Comparison of ENCODE assay signal across 8 cellular contexts in genomic region chr2:28566441-28567075, GRCh38.
DNase-seq lines count a peak whose midpoint lies in the region; ATAC-seq and TF ChIP-seq lines count a peak whose summit lies in the region.

No MANE protein-coding gene starts in this region.

- H3K9me3 ChIP-seq in cardiac muscle cell (ENCODE audit: low read depth), result no peaks in the 10 kb centered on the region
- no peaks in the 10 kb centered on the region for H3K9me3 ChIP-seq in trophoblast cell (ENCODE audit: insufficient read depth, low read depth, low read length)
- no peaks in the 10 kb centered on the region for H3K9me3 ChIP-seq in tibial nerve

- peak overlapping the region; percentile 35 for H2BK5ac ChIP-seq in trophoblast cell (ENCODE audit: low read depth, low read length, poor library complexity)

- WGBS in trophoblast cell (ENCODE audit: extremely low coverage, insufficient coverage, insufficient read length), result no CpG with 5 or more reads among the region's 43 CpGs
- WGBS in tibial nerve, 2 donors, result 1 to 2% methylated on average over 41 to 43 of the region's 43 CpGs

- H3K4me1 Mint-ChIP-seq in activated naive CD8-positive, alpha-beta T cell treated with anti-CD3 and anti-CD28 coated beads, Interleukin-2, amount 50 U/mL, for 24 hours, result peaks cover 6% of the 10 kb centered on the region

- peaks cover 3% of the 10 kb centered on the region for H3K79me2 ChIP-seq in trophoblast cell (ENCODE audit: control insufficient read depth, insufficient read depth, low read length, poor library complexity)

- H3K4me2 ChIP-seq in trophoblast cell (ENCODE audit: low read length), result peak overlapping the region; percentile 92

- no peak overlapping the region for H2AK5ac ChIP-seq in trophoblast cell (ENCODE audit: low read length)

- peaks cover 4% of the 10 kb centered on the region for H3K9me3 Mint-ChIP-seq in activated naive CD8-positive, alpha-beta T cell treated with anti-CD3 and anti-CD28 coated beads, Interleukin-2, amount 50 U/mL, for 24 hours

- no peaks in the 10 kb centered on the region for H3K27me3 Mint-ChIP-seq in activated naive CD8-positive, alpha-beta T cell treated with anti-CD3 and anti-CD28 coated beads, Interleukin-2, amount 50 U/mL, for 24 hours

- H3K36me3 ChIP-seq in cardiac muscle cell, result no peaks in the 10 kb centered on the region
- no peaks in the 10 kb centered on the region for H3K36me3 ChIP-seq in trophoblast cell (ENCODE audit: control insufficient read depth in 1 of 2, insufficient read depth in 2 of 2, low read length in 2 of 2)
- H3K36me3 ChIP-seq in tibial nerve, result no peaks in the 10 kb centered on the region

- peak in 1 of 2 donors; percentile 47 for TF ChIP-seq EP300 in tibial nerve (IDR thresholded peaks at IDR 0.05)

- H4K12ac ChIP-seq in trophoblast cell (ENCODE audit: low read depth, low read length), result no peak overlapping the region

- H3K9ac ChIP-seq in trophoblast cell (ENCODE audit: low read length), result no peak overlapping the region

- no peak overlapping the region for H3K23ac ChIP-seq in trophoblast cell (ENCODE audit: low read length)

- no peaks in the 10 kb centered on the region for H3K27me3 ChIP-seq in cardiac muscle cell
- H3K27me3 ChIP-seq in trophoblast cell (ENCODE audit: insufficient read depth, low read length), result no peaks in the 10 kb centered on the region
- no peaks in the 10 kb centered on the region for H3K27me3 ChIP-seq in tibial nerve

- peaks cover 2% of the 10 kb centered on the region for H3K79me1 ChIP-seq in trophoblast cell (ENCODE audit: low read length)

- peak; percentile 38 for DNase-seq in GM12864 (ENCODE audit: low read depth)
- DNase-seq in NCI-H1105 (lab: John Stamatoyannopoulos, UW), result peak; percentile 79
- peak; percentile 38 to 85 for DNase-seq in SW 1271 (lab: John Stamatoyannopoulos, UW)
- peak; percentile 95 for DNase-seq in activated naive CD8-positive, alpha-beta T cell treated with anti-CD3 and anti-CD28 coated beads, Interleukin-2, amount 50 U/mL, for 24 hours
- peak; percentile 87 to 90 for DNase-seq in cardiac muscle cell (ENCODE audit: low read depth in 1 of 2, low spot score in 1 of 2)
- DNase-seq in trophoblast cell, result peak; percentile 72 to 92
- peak; percentile 67 to 77 for DNase-seq in tibial nerve (ENCODE audit: low spot score in 2 of 2)

- H3K27ac ChIP-seq in cardiac muscle cell (no peak overlapping the region), trophoblast cell (ENCODE audit: low read depth, low read length) (no peak overlapping the region), tibial nerve (peak overlapping the region; percentile 10 to 80 (median 57))

- H3K4me1 ChIP-seq in cardiac muscle cell (ENCODE audit: low read depth) (no peaks in the 10 kb centered on the region), trophoblast cell (ENCODE audit: control insufficient read depth in 1 of 2, insufficient read depth in 2 of 2, low read length in 2 of 2) (peaks cover 4 to 6% of the 10 kb centered on the region in 2 experiments), tibial nerve (peaks cover 0 to 5% (median 0%) of the 10 kb centered on the region in 4 donors)

- peak overlapping the region; percentile 74 for H4K8ac ChIP-seq in trophoblast cell (ENCODE audit: low read depth, low read length)

- H3K4ac ChIP-seq in trophoblast cell (ENCODE audit: low read depth, low read length), result no peak overlapping the region

- peak overlapping the region; percentile 52 for H2BK12ac ChIP-seq in trophoblast cell (ENCODE audit: low read length)

- TF ChIP-seq CTCF in GM12864 (IDR thresholded peaks at IDR 0.05; ENCODE audit: low read depth, low read length, missing control alignments) (peak; percentile 95), cardiac muscle cell (IDR thresholded peaks at IDR 0.05; ENCODE audit: low read depth, low read length) (peak; percentile 99), tibial nerve (IDR thresholded peaks at IDR 0.05) (peak; percentile 99 to 100 (median 100))

- H3K4me3 ChIP-seq in GM12864 (ENCODE audit: low read depth, low read length) (peak overlapping the region; percentile 52), cardiac muscle cell (peak overlapping the region; percentile 42), trophoblast cell (ENCODE audit: low read depth, low read length) (peak overlapping the region; percentile 14), tibial nerve (peak overlapping the region; percentile 43 to 53 (median 48))

- no peak overlapping the region for H3K18ac ChIP-seq in trophoblast cell (ENCODE audit: low read length)

- H2AFZ ChIP-seq in trophoblast cell (ENCODE audit: insufficient read depth, low read length, poor library complexity), result peak overlapping the region; percentile 97

- ATAC-seq in HG02678 (IDR thresholded peaks at IDR 0.05; ENCODE audit: unreplicated experiment), result peak; percentile 97
- peak; percentile 98 for ATAC-seq in activated naive CD8-positive, alpha-beta T cell treated with anti-CD3 and anti-CD28 coated beads, Interleukin-2, amount 50 U/mL, for 24 hours

- H2BK120ac ChIP-seq in trophoblast cell (ENCODE audit: insufficient read depth, low read length, poor library complexity), result no peak overlapping the region

- H3K27ac Mint-ChIP-seq in activated naive CD8-positive, alpha-beta T cell treated with anti-CD3 and anti-CD28 coated beads, Interleukin-2, amount 50 U/mL, for 24 hours, result no peak overlapping the region

- H3K36me3 Mint-ChIP-seq in activated naive CD8-positive, alpha-beta T cell treated with anti-CD3 and anti-CD28 coated beads, Interleukin-2, amount 50 U/mL, for 24 hours (ENCODE audit: low read depth), result no peaks in the 10 kb centered on the region

- H3K14ac ChIP-seq in trophoblast cell (ENCODE audit: low read length), result peak overlapping the region; percentile 50

- peak overlapping the region; percentile 83 for H3K4me3 Mint-ChIP-seq in activated naive CD8-positive, alpha-beta T cell treated with anti-CD3 and anti-CD28 coated beads, Interleukin-2, amount 50 U/mL, for 24 hours

- H4K91ac ChIP-seq in trophoblast cell (ENCODE audit: low read depth, low read length), result no peak overlapping the region

- TF ChIP-seq POLR2A in tibial nerve (IDR thresholded peaks at IDR 0.05), result no peak

Comparison
In these comparisons a context has a peak if more than half of its experiments do, and no peak if none do; other contexts are left out.
1. DNase-seq: peak in every context shown above with its lines; median percentile 95 in activated naive CD8-positive, alpha-beta T cell treated with anti-CD3 and anti-CD28 coated beads, Interleukin-2, amount 50 U/mL, for 24 hours; 88 in cardiac muscle cell; 82 in trophoblast cell; 79 in NCI-H1105; 72 in tibial nerve; 62 in SW 1271; 38 in GM12864.
2. H3K27ac ChIP-seq: peak in tibial nerve (4 of 4); none in cardiac muscle cell (single experiment) and trophoblast cell (single experiment).
3. Peak in every context shown above with its lines, with median percentiles within 50 percentile points of each other: H3K4me3 ChIP-seq and CTCF ChIP-seq.